ENCODE assay signal across 11 cellular contexts in genomic region chr11:123193742-123194141, GRCh38. TPM values are rescaled to one million over a fixed set of nuclear protein-coding genes. Genes with fewer than 3 reads are reported as not detected.
A peak's percentile ranks its signal among the peaks of the same experiment; 100 is the strongest.
DNase-seq lines count a peak whose midpoint lies in the region; ATAC-seq, FAIRE-seq and TF ChIP-seq lines count a peak whose summit lies in the region.
"Had no signal": no experiment of that assay in that cellular context is flagged by ENCODE, and none has a peak within 500 bp of the region (broad histone marks: within the 10 kb centered on the region; RNA-seq: fewer than 3 reads in every experiment).

No MANE protein-coding gene starts in this region.

- H3K4me3 ChIP-seq in brain microvascular endothelial cell (ENCODE audit: low read depth, low read length) (peak overlapping the region; percentile 76), keratinocyte (ENCODE audit: control insufficient read depth in 2 of 3, extremely low read depth in 1 of 3, insufficient read depth in 2 of 3, low read depth in 1 of 3, low read length in 3 of 3) (peak overlapping the region in 2 of 3 experiments; percentile 46 to 60), spleen (peak overlapping the region in 6 of 8 donors; percentile 29 to 67 (median 40))

- no peak overlapping the region for H3K4me3 Mint-ChIP-seq in activated T-cell treated with anti-CD3 and anti-CD28 coated beads, Interleukin-2, amount 50 U/mL, for 4 hours

- H3K27me3 ChIP-seq in brain microvascular endothelial cell (replicated peaks) = no peaks in the 10 kb centered on the region
- no peaks in the 10 kb centered on the region for H3K27me3 ChIP-seq in keratinocyte (ENCODE audit: control insufficient read depth, extremely low read depth, insufficient read depth, low read length)
- H3K27me3 ChIP-seq in spleen (replicated peaks in 1 of 7) = peaks cover 0 to 75% (median 27%) of the 10 kb centered on the region in 7 donors

- H3K36me3 ChIP-seq in brain microvascular endothelial cell (replicated peaks) (no peaks in the 10 kb centered on the region), keratinocyte (ENCODE audit: control insufficient read depth in 2 of 2, extremely low read depth in 1 of 2, insufficient read depth in 2 of 2, low read length in 2 of 2) (no peaks in the 10 kb centered on the region), spleen (no peaks in the 10 kb centered on the region)

- no peak for ATAC-seq in GM21737 (IDR thresholded peaks at IDR 0.05; ENCODE audit: unreplicated experiment)
- no peak for ATAC-seq in activated T-cell treated with anti-CD3 and anti-CD28 coated beads, Interleukin-2, amount 50 U/mL, for 4 hours
- ATAC-seq in HG03139 (IDR thresholded peaks at IDR 0.05; ENCODE audit: unreplicated experiment) = no peak

- TF ChIP-seq POLR2A in spleen (IDR thresholded peaks at IDR 0.05) = no peak

- DNase-seq in HCEC 1CT = peak; percentile 51
- no peak for DNase-seq in brain microvascular endothelial cell
- DNase-seq in keratinocyte (ENCODE audit: low read depth, low spot score) = no peak
- DNase-seq in spleen = no peak
- no peak for DNase-seq in HK-2 (ENCODE audit: unreplicated experiment)
- DNase-seq in activated T-cell treated with anti-CD3 and anti-CD28 coated beads, Interleukin-2, amount 50 U/mL, for 4 hours = no peak
- DNase-seq: activated naive CD4-positive, alpha-beta T cell treated with anti-CD3 and anti-CD28 coated beads, Interleukin-2, amount 10 ng/mL, durations not matched to agents 7 days and 5 days; NCI-H82; occipital lobe had no signal

- TF ChIP-seq CTCF in brain microvascular endothelial cell (IDR thresholded peaks at IDR 0.05; ENCODE audit: low read depth, low read length, missing control alignments) (no peak), keratinocyte (optimal IDR thresholded peaks at IDR 0.05 in 1 of 3, IDR thresholded peaks at IDR 0.05 in 1 of 3, conservative IDR thresholded peaks at IDR 0.05 in 1 of 3; ENCODE audit: extremely low read depth in 1 of 3, insufficient read depth in 2 of 3, low read length in 3 of 3) (no peak), spleen (IDR thresholded peaks at IDR 0.05 in 8 of 11, conservative IDR thresholded peaks at IDR 0.05 in 3 of 11) (no peak)

- H3K9ac ChIP-seq in keratinocyte (ENCODE audit: control insufficient read depth, extremely low read depth, insufficient read depth, low read length) = peak overlapping the region; percentile 33

- no peaks in the 10 kb centered on the region for H4K20me1 ChIP-seq in keratinocyte (ENCODE audit: control insufficient read depth, extremely low read depth, insufficient read depth, low read length)

- H3K27ac ChIP-seq in brain microvascular endothelial cell = no peak overlapping the region
- no peak overlapping the region for H3K27ac ChIP-seq in keratinocyte (ENCODE audit: control insufficient read depth, insufficient read depth, low read length)
- peak overlapping the region in 5 of 8 donors; percentile 51 to 80 (median 70) for H3K27ac ChIP-seq in spleen

- no peaks in the 10 kb centered on the region for H3K36me3 Mint-ChIP-seq in activated T-cell treated with anti-CD3 and anti-CD28 coated beads, Interleukin-2, amount 50 U/mL, for 4 hours (ENCODE audit: insufficient read depth)

- no peak for FAIRE-seq in keratinocyte (lab: Jason Lieb, UNC)

- no peaks in the 10 kb centered on the region for H3K9me1 ChIP-seq in keratinocyte (ENCODE audit: control insufficient read depth, extremely low read depth, insufficient read depth, low read length)

- H3K9me3 ChIP-seq in keratinocyte (ENCODE audit: control insufficient read depth, low read depth, low read length) (no peaks in the 10 kb centered on the region), spleen (no peaks in the 10 kb centered on the region)

- peaks cover 19% of the 10 kb centered on the region for H3K4me1 Mint-ChIP-seq in activated T-cell treated with anti-CD3 and anti-CD28 coated beads, Interleukin-2, amount 50 U/mL, for 4 hours (ENCODE audit: low read depth)

- no peaks in the 10 kb centered on the region for H3K79me2 ChIP-seq in keratinocyte (ENCODE audit: control insufficient read depth, insufficient read depth, low read length)

- dilution Hi-C loops in keratinocyte (cut with MboI; ENCODE audit: extremely low pct_ligation_motif_present, low sequenced_read_pairs) = no loop called here

- intact Hi-C loops in spleen (cut with DNase I; ENCODE audit: low total_unique reads) = no loop called here

- no peaks in the 10 kb centered on the region for H3K9me3 Mint-ChIP-seq in activated T-cell treated with anti-CD3 and anti-CD28 coated beads, Interleukin-2, amount 50 U/mL, for 4 hours

- H3K4me1 ChIP-seq in keratinocyte (ENCODE audit: control insufficient read depth, extremely low read depth, insufficient read depth, low read length) (peaks cover 18% of the 10 kb centered on the region), spleen (peaks cover 8 to 36% (median 19%) of the 10 kb centered on the region in 6 donors)

- H3K4me2 ChIP-seq in keratinocyte (ENCODE audit: control insufficient read depth, extremely low read depth, insufficient read depth, low read depth, low read length) = peak overlapping the region; percentile 67

- H3K27me3 Mint-ChIP-seq in activated T-cell treated with anti-CD3 and anti-CD28 coated beads, Interleukin-2, amount 50 U/mL, for 4 hours (ENCODE audit: low read depth) = peaks cover 55% of the 10 kb centered on the region

- H2AFZ ChIP-seq in keratinocyte (ENCODE audit: control insufficient read depth, low read length) = no peak overlapping the region

- in situ Hi-C loops in brain microvascular endothelial cell (cut with HindIII; ENCODE audit: low pct_ligation_motif_present, low sequenced_read_pairs) = no loop called here

- 51 to 72% (median 62%) methylated on average over 4 of the region's 4 CpGs for WGBS in spleen, 5 donors

RNA-seq across cellular contexts. Expression of gene CLMP, which starts 1.3 kb away (rescaled TPM):
- polyA plus RNA-seq in keratinocyte (2.7 to 5.4 TPM (median 3.1 TPM) in 3 replicates), spleen (1 to 10 TPM; 3.1 to 4.1 (median 3.6) TPM)
- 7.0 TPM for polyA plus RNA-seq in keratinocyte (2011; ENCODE audit: low read depth)
- polyA plus RNA-seq in keratinocyte (2011; cell fraction: cytosol; rRNA removed) = 1.7 and 2.8 TPM in 2 replicates
- polyA plus RNA-seq in keratinocyte (2011; cell fraction: nucleus; rRNA removed) = 2.2 and 4.6 TPM in 2 replicates
- polyA plus RNA-seq in keratinocyte (2012; ENCODE audit: low replicate concordance) = 1.8 and 2.8 TPM in 2 replicates
- polyA minus RNA-seq in keratinocyte = 6.3 to 11.2 TPM (median 9.6 TPM) in 3 replicates
- 2.5 TPM for polyA minus RNA-seq in keratinocyte (2011; cell fraction: cytosol; rRNA and poly(A)+ RNA removed)
- 1.9 and 5.5 TPM in 2 replicates for polyA minus RNA-seq in keratinocyte (2011; cell fraction: nucleus; rRNA and poly(A)+ RNA removed)
- total RNA-seq in spleen = 10 to 100 TPM in 6 of 7 donors, 1 to 10 TPM in 1; 8.5 to 36.5 (median 21.1) TPM
- under 1 TPM; 0.11 to 0.25 (median 0.11) TPM for total RNA-seq in activated T-cell treated with anti-CD3 and anti-CD28 coated beads, Interleukin-2, amount 50 U/mL, for 4 hours

Comparison
In these comparisons a context has a peak if more than half of its experiments do, and no peak if none do; other contexts are left out.
1. H3K27ac ChIP-seq: peak in spleen (5 of 8); none in brain microvascular endothelial cell (single experiment) and keratinocyte (single experiment).
2. RNA of gene CLMP, which starts 1.3 kb away (total RNA-seq): 8.5 to 36.5 TPM in spleen; 0.11 to 0.25 TPM in activated T-cell treated with anti-CD3 and anti-CD28 coated beads, Interleukin-2, amount 50 U/mL, for 4 hours; every median in the first group is over 4 times any median in the second.
3. Peak in every context shown above with its lines, with median percentiles within 50 percentile points of each other: H3K4me3 ChIP-seq.